1 cellular context compared by ENCODE assay signal in genomic region chr13:110712081-110712848, GRCh38.
TF ChIP-seq lines count a peak whose summit lies in the region.

No MANE protein-coding gene starts in this region.

TF ChIP-seq in HEK293, 187 proteins besides CTCF, POLR2A, EP300 and RAD21 (continued from another document and continues in another):
- TF ChIP-seq ZNF423 (tag by site-specific recombination; IDR thresholded peaks at IDR 0.05) (peak; percentile 83), ZNF366 (tag by site-specific recombination; conservative IDR thresholded peaks at IDR 0.05) (0 out of 2 replicates have a peak, but pooled peaks have one; percentile 42), ZNF548 (tag by site-specific recombination; IDR thresholded peaks at IDR 0.05) (no peak), ZBTB20 (tag by site-specific recombination; IDR thresholded peaks at IDR 0.05) (peak; percentile 98), RBAK (tag by site-specific recombination; IDR thresholded peaks at IDR 0.05) (no peak), ZBTB10 (tag by site-specific recombination; IDR thresholded peaks at IDR 0.05) (no peak), ZFP37 (tag by site-specific recombination; IDR thresholded peaks at IDR 0.05) (0 out of 2 replicates have a peak, but pooled peaks have one; percentile 2), ZEB2 (tag by site-specific recombination; IDR thresholded peaks at IDR 0.05) (peak; percentile 79), PBX3 (CRISPR knock-in tag; IDR thresholded peaks at IDR 0.05) (0 out of 2 replicates have a peak, but pooled peaks have one; percentile 19), ZFHX2 (tag by site-specific recombination; conservative IDR thresholded peaks at IDR 0.05) (0 out of 2 replicates have a peak, but pooled peaks have one; percentile 19), ZNF48 (tag by site-specific recombination; IDR thresholded peaks at IDR 0.05) (no peak), KLF10 (tag by site-specific recombination; IDR thresholded peaks at IDR 0.05) (peak; percentile 47; the same call in 1 of the 2 replicates), ZNF610 (tag by site-specific recombination; IDR thresholded peaks at IDR 0.05; ENCODE audit: borderline replicate concordance) (0 out of 2 replicates have a peak, but pooled peaks have one; percentile 44), PRDM1 (tag by site-specific recombination; IDR thresholded peaks at IDR 0.05) (peak; percentile 90), PRDM4 (tag by site-specific recombination; IDR thresholded peaks at IDR 0.05) (no peak), ZSCAN23 (tag by site-specific recombination; IDR thresholded peaks at IDR 0.05) (0 out of 2 replicates have a peak, but pooled peaks have one; percentile 49), PATZ1 (tag by site-specific recombination; IDR thresholded peaks at IDR 0.05) (peak; percentile 60), ZBTB11 (tag by site-specific recombination; conservative IDR thresholded peaks at IDR 0.05; ENCODE audit: low read depth) (peak; percentile 55), KLF17 (tag by site-specific recombination; IDR thresholded peaks at IDR 0.05) (peak; percentile 5; the same call in 1 of the 2 replicates), ZBTB44 (tag by site-specific recombination; IDR thresholded peaks at IDR 0.05) (peak; percentile 17; the same call in 1 of the 2 replicates), KLF8 (tag by site-specific recombination; IDR thresholded peaks at IDR 0.05) (peak; percentile 62; the same call in 1 of the 2 replicates), ZNF394 (tag by site-specific recombination; IDR thresholded peaks at IDR 0.05; ENCODE audit: borderline replicate concordance) (no peak; the same call in 1 of the 2 replicates), PRDM10 (tag by site-specific recombination; IDR thresholded peaks at IDR 0.05) (peak; percentile 41; the same call in 1 of the 2 replicates), ZNF473 (tag by site-specific recombination; IDR thresholded peaks at IDR 0.05) (no peak), ZNF155 (tag by site-specific recombination; IDR thresholded peaks at IDR 0.05) (no peak), GFI1B (tag by site-specific recombination; IDR thresholded peaks at IDR 0.05) (peak; percentile 45; the same call in 1 of the 2 replicates), ZNF624 (tag by site-specific recombination; IDR thresholded peaks at IDR 0.05) (no peak), ZNF398 (tag by site-specific recombination; IDR thresholded peaks at IDR 0.05) (no peak), ZNF26 (tag by site-specific recombination; IDR thresholded peaks at IDR 0.05) (no peak)
